ENCODE assay signal across 28 cellular contexts in the genomic region with DNA sequence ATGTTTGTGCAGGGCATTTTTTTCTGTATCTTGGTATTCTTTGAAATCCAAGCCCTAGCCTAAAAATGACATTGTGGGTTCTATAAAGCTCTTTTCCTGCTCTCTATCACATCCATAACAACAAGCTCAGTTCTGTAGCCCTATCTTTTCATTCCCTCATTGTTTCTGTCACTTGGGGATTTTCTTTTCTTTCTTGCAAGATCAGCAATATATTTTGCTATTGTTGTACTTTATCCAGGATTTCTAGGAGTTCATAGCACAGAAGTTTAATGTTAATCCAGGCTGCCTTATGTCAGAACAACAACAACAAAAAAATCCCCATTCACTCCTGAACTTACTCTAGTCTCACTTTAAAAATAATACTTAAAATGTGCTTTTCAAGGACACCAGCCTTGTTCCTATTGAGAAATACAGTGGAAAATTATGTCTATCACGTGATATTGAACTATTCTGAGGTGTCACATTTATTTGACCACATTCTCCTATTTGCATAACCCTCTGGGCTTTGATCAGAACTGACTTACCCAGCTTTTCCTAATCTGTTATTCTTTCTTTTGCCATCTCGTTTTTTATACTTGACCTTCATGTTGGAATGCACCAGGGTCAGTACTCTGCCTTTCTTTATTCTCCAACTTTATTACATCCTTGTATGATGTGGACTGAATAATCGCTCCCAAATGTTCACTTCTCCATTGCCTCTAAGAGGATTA.
"Had no signal": no experiment of that assay in that cellular context is flagged by ENCODE, and none has a peak within 500 bp of the region (broad histone marks: within the 10 kb centered on the region; RNA-seq: fewer than 3 reads in every experiment).

No MANE protein-coding gene starts in this region.

- H3K4me3 Mint-ChIP-seq: immature natural killer cell; naive thymus-derived CD4-positive, alpha-beta T cell; nephron; neural crest cell; stimulated activated effector memory CD8-positive, alpha-beta T cell treated with anti-CD3 and anti-CD28 coated beads, Interleukin-12 subunit alpha, Interleukin-12 subunit beta, amount 100 ng/mL, for 72 hours; stimulated activated naive CD8-positive, alpha-beta T cell treated with anti-CD3 and anti-CD28 coated beads, Interleukin-15, Interleukin-2, amounts not matched to agents 100 ng/mL and 50 ng/mL, for 24 hours had no signal

- H3K4me3 ChIP-seq: heart left ventricle, left ventricle myocardium inferior, lung, mucosa of descending colon, psoas muscle, right atrium auricular region, sigmoid colon, spleen, suprapubic skin, thoracic aorta, tibial artery, upper lobe of right lung had no signal

- FAIRE-seq: small intestine, urothelium cell line had no signal

- H3K27ac ChIP-seq: heart left ventricle, left ventricle myocardium inferior, parathyroid adenoma, psoas muscle, right atrium auricular region, sigmoid colon, spleen, suprapubic skin, thoracic aorta, tibial artery, upper lobe of right lung had no signal

- H3K36me3 ChIP-seq: heart left ventricle, left ventricle myocardium inferior, right atrium auricular region, sigmoid colon, spleen, suprapubic skin, thoracic aorta, tibial artery, upper lobe of right lung had no signal

- ATAC-seq: heart left ventricle; mucosa of descending colon; naive thymus-derived CD4-positive, alpha-beta T cell; psoas muscle; stimulated activated effector memory CD8-positive, alpha-beta T cell treated with anti-CD3 and anti-CD28 coated beads, Interleukin-12 subunit alpha, Interleukin-12 subunit beta, amount 100 ng/mL, for 72 hours; upper lobe of right lung had no signal

- H3K36me3 Mint-ChIP-seq: immature natural killer cell; naive thymus-derived CD4-positive, alpha-beta T cell; stimulated activated effector memory CD8-positive, alpha-beta T cell treated with anti-CD3 and anti-CD28 coated beads, Interleukin-12 subunit alpha, Interleukin-12 subunit beta, amount 100 ng/mL, for 72 hours had no signal

- H3K27me3 ChIP-seq: heart left ventricle, right atrium auricular region, sigmoid colon, spleen, suprapubic skin, tibial artery, upper lobe of right lung had no signal

- H3K4me1 Mint-ChIP-seq: immature natural killer cell; naive thymus-derived CD4-positive, alpha-beta T cell; nephron; neural crest cell; stimulated activated effector memory CD8-positive, alpha-beta T cell treated with anti-CD3 and anti-CD28 coated beads, Interleukin-12 subunit alpha, Interleukin-12 subunit beta, amount 100 ng/mL, for 72 hours had no signal

- H3K4me1 ChIP-seq: heart left ventricle, left ventricle myocardium inferior, parathyroid adenoma, psoas muscle, right atrium auricular region, sigmoid colon, spleen, suprapubic skin, tibial artery, upper lobe of right lung had no signal

- H3K27ac Mint-ChIP-seq: immature natural killer cell; naive thymus-derived CD4-positive, alpha-beta T cell; nephron; stimulated activated effector memory CD8-positive, alpha-beta T cell treated with anti-CD3 and anti-CD28 coated beads, Interleukin-12 subunit alpha, Interleukin-12 subunit beta, amount 100 ng/mL, for 72 hours; stimulated activated naive CD8-positive, alpha-beta T cell treated with anti-CD3 and anti-CD28 coated beads, Interleukin-15, Interleukin-2, amounts not matched to agents 100 ng/mL and 50 ng/mL, for 24 hours had no signal

- H3K27me3 Mint-ChIP-seq: naive thymus-derived CD4-positive, alpha-beta T cell; stimulated activated naive CD8-positive, alpha-beta T cell treated with anti-CD3 and anti-CD28 coated beads, Interleukin-15, Interleukin-2, amounts not matched to agents 100 ng/mL and 50 ng/mL, for 24 hours had no signal

- H3K9ac ChIP-seq: parathyroid adenoma had no signal

- H3K79me2 ChIP-seq: parathyroid adenoma had no signal

- H3K9me3 ChIP-seq: left ventricle myocardium inferior, psoas muscle, right atrium auricular region, sigmoid colon, suprapubic skin, thoracic aorta, tibial artery, upper lobe of right lung had no signal

- H2AFZ ChIP-seq: parathyroid adenoma had no signal

- H3K9me3 Mint-ChIP-seq: stimulated activated naive CD8-positive, alpha-beta T cell treated with anti-CD3 and anti-CD28 coated beads, Interleukin-15, Interleukin-2, amounts not matched to agents 100 ng/mL and 50 ng/mL, for 24 hours had no signal

- DNase-seq: heart left ventricle; hypothalamus; immature natural killer cell; islet precursor cell; left ventricle myocardium inferior; midbrain; mucosa of descending colon; naive thymus-derived CD4-positive, alpha-beta T cell; nucleus accumbens; psoas muscle; sigmoid colon; small intestine; spleen; stimulated activated CD4-positive, alpha-beta T cell treated with anti-CD3 and anti-CD28 coated beads, Interleukin-4, amount 100 ng/mL, for 24 hours; stimulated activated naive CD4-positive, alpha-beta T cell; tibial artery; trophoblast cell; upper lobe of right lung had no signal
